ENCODE assay signal across 10 cellular contexts in genomic region chr3:143165211-143165610, GRCh38. TPM values are rescaled to one million over a fixed set of nuclear protein-coding genes. Genes with fewer than 3 reads are reported as not detected.
DNase-seq lines count a peak whose midpoint lies in the region; ATAC-seq and TF ChIP-seq lines count a peak whose summit lies in the region.
"Had no signal": no experiment of that assay in that cellular context is flagged by ENCODE, and none has a peak within 500 bp of the region (broad histone marks: within the 10 kb centered on the region; RNA-seq: fewer than 3 reads in every experiment).

No MANE protein-coding gene starts in this region.

- H3K27me3 ChIP-seq in osteoblast (ENCODE audit: insufficient read depth, low read length): no peaks in the 10 kb centered on the region

- H3K36me3 Mint-ChIP-seq in dendritic cell treated with granulocyte-macrophage colony-stimulating factor and Interleukin-4, amounts not matched to agents 40 ng/mL and 50 ng/mL, for 4 days (ENCODE audit: low read depth): no peaks in the 10 kb centered on the region

- CTCF ChIA-PET in RWPE1 (lab: Yijun Ruan, JAX) (interaction anchor here (0.6 kb wide), 1 partner anchor 289 kb away, joined by 4 read pairs; no protein-coding TSS in a partner anchor), HEK293T (lab: Yijun Ruan, JAX) (no interaction called here)

- no peaks in the 10 kb centered on the region for H3K79me2 ChIP-seq in osteoblast (ENCODE audit: insufficient read depth, low read length)

- H3K36me3 ChIP-seq in osteoblast (ENCODE audit: insufficient read depth, low read length): no peaks in the 10 kb centered on the region

- peak overlapping the region; percentile 82 for H3K27ac Mint-ChIP-seq in dendritic cell treated with granulocyte-macrophage colony-stimulating factor and Interleukin-4, amounts not matched to agents 40 ng/mL and 50 ng/mL, for 4 days

- H3K27ac ChIP-seq in osteoblast (ENCODE audit: low read depth, low read length) (no peak overlapping the region), RWPE1 (no peak overlapping the region)

- TF ChIP-seq CTCF in GM12865 (IDR thresholded peaks at IDR 0.05; ENCODE audit: insufficient read depth, low read depth, low read length, missing control alignments) (no peak), osteoblast (IDR thresholded peaks at IDR 0.05; ENCODE audit: extremely low read depth, low read depth, low read length) (no peak), RWPE1 (conservative IDR thresholded peaks at IDR 0.05; ENCODE audit: low read depth) (no peak)

- peak overlapping the region; percentile 8; the same call in 1 of the 2 replicates for H3K4me3 ChIP-seq in GM12865 (ENCODE audit: low read depth, low read length)
- no peak overlapping the region for H3K4me3 ChIP-seq in osteoblast (ENCODE audit: insufficient read depth, low read length)

- H3K4me2 ChIP-seq in osteoblast (ENCODE audit: insufficient read depth, low read length): no peak overlapping the region

- peaks cover 19% of the 10 kb centered on the region for H3K4me1 ChIP-seq in osteoblast (ENCODE audit: insufficient read depth, low read length)

- H3K4me3 Mint-ChIP-seq in dendritic cell treated with granulocyte-macrophage colony-stimulating factor and Interleukin-4, amounts not matched to agents 40 ng/mL and 50 ng/mL, for 4 days: no peak overlapping the region

- intact Hi-C loops in dendritic cell treated with granulocyte-macrophage colony-stimulating factor and Interleukin-4, amounts not matched to agents 40 ng/mL and 50 ng/mL, for 4 days (cut with micrococcal nuclease): no loop called here

- DNase-seq in GM12865 (ENCODE audit: low read depth): peak; percentile 58
- DNase-seq in osteoblast (ENCODE audit: insufficient read length, low spot score, missing footprints): no peak
- no peak for DNase-seq in RWPE1 (ENCODE audit: low spot score)
- DNase-seq in NCI-H748 (lab: John Stamatoyannopoulos, UW; ENCODE audit: unreplicated experiment): no peak
- DNase-seq in HEK293T (ENCODE audit: extremely low spot score): no peak
- DNase-seq: amygdala, DMS53 had no signal

- ATAC-seq in GM19397 (IDR thresholded peaks at IDR 0.05; ENCODE audit: unreplicated experiment) (peak; percentile 13), HG03095 (IDR thresholded peaks at IDR 0.05; ENCODE audit: unreplicated experiment) (peak; percentile 22)

- POLR2A ChIA-PET in RWPE1 (lab: Yijun Ruan, JAX; ENCODE audit: low non-redundant PET) (no interaction called here), HEK293T (lab: Yijun Ruan, JAX) (no interaction called here)

- H3K9me3 Mint-ChIP-seq in dendritic cell treated with granulocyte-macrophage colony-stimulating factor and Interleukin-4, amounts not matched to agents 40 ng/mL and 50 ng/mL, for 4 days: no peaks in the 10 kb centered on the region

- no peaks in the 10 kb centered on the region for H3K9me3 ChIP-seq in osteoblast (ENCODE audit: low read depth, low read length)

- no peaks in the 10 kb centered on the region for H4K20me1 ChIP-seq in osteoblast (ENCODE audit: insufficient read depth, low read length)

- peaks cover 59% of the 10 kb centered on the region for H3K4me1 Mint-ChIP-seq in dendritic cell treated with granulocyte-macrophage colony-stimulating factor and Interleukin-4, amounts not matched to agents 40 ng/mL and 50 ng/mL, for 4 days (ENCODE audit: low read depth)

- no peak overlapping the region for H2AFZ ChIP-seq in osteoblast (ENCODE audit: low read length)

- H3K27me3 Mint-ChIP-seq in dendritic cell treated with granulocyte-macrophage colony-stimulating factor and Interleukin-4, amounts not matched to agents 40 ng/mL and 50 ng/mL, for 4 days: peaks cover 1% of the 10 kb centered on the region

TF ChIP-seq in HEK293T, 16 proteins besides CTCF, POLR2A, EP300 and RAD21:
- TF ChIP-seq PKNOX1 (IDR thresholded peaks at IDR 0.05) (no peak), CTBP1 (IDR thresholded peaks at IDR 0.05; ENCODE audit: borderline replicate concordance) (no peak)
TF ChIP-seq in HEK293T: peak in this region for 0.

RNA-seq across cellular contexts. Expression of gene CHST2, which starts 45.6 kb away (rescaled TPM):
- 13.8 and 16.5 TPM in 2 replicates for total RNA-seq in osteoblast
